Comparison of ENCODE assay signal across 31 cellular contexts in the genomic region with DNA sequence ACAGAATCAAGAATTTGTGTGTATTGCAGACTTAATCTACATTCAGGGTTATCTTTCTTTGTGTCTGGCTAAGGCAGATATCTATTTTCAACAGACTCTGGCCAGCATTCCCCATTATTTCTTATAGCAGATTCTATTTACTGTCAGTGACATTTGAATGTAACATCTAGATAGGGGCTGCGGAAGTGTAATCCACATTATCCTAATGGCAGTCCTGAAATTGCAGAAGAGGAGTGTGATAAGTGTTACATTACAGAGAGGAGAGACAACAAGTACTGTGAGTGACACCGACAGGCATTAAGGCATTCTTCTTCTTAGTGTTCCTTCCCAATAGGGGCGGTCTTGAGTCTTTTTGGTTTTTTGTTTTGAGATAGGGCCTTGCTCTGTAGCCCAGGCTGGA.
"Had no signal": no experiment of that assay in that cellular context is flagged by ENCODE, and none has a peak within 500 bp of the region (broad histone marks: within the 10 kb centered on the region; RNA-seq: fewer than 3 reads in every experiment).

No MANE protein-coding gene starts in this region.

- ATAC-seq: activated CD8-positive, alpha-beta T cell treated with anti-CD3 and anti-CD28 coated beads for 36 hours; activated naive CD4-positive, alpha-beta T cell treated with anti-CD3 and anti-CD28 coated beads, Interleukin-2, amount 50 U/mL, for 72 hours; activated T-cell treated with anti-CD3 and anti-CD28 coated beads, Interleukin-2, amount 50 U/mL, for 4 hours; activated T-cell treated with anti-CD3 and anti-CD28 coated beads, Interleukin-2, amount 50 U/mL, for 72 hours; activated T-helper 17 cell treated with anti-CD3 and anti-CD28 coated beads, Interleukin-2, amount 50 U/mL, for 72 hours; body of pancreas had no signal

- H3K36me3 ChIP-seq: adrenal gland, brain microvascular endothelial cell, breast epithelium had no signal

- H3K27ac ChIP-seq: adrenal gland, body of pancreas, brain microvascular endothelial cell, breast epithelium, VCaP had no signal

- H3K9me3 ChIP-seq: adrenal gland, body of pancreas, breast epithelium had no signal

- H3K4me1 ChIP-seq: adrenal gland, body of pancreas, breast epithelium had no signal

- H3K27me3 ChIP-seq: adrenal gland, body of pancreas, brain microvascular endothelial cell, breast epithelium had no signal

- H3K4me3 ChIP-seq: adrenal gland, body of pancreas, breast epithelium had no signal

- DNase-seq: activated B cell treated with CpG ODN at 0.5 μM for 24 hours; activated CD4-positive, alpha-beta memory T cell treated with anti-CD3 and anti-CD28 coated beads for 36 hours; activated CD4-positive, alpha-beta T cell treated with anti-CD3 and anti-CD28 coated beads for 4 hours; activated CD4-positive, alpha-beta T cell treated with anti-CD3 and anti-CD28 coated beads, Interleukin-2, amount 10 ng/mL, durations not matched to agents 24 days and 14 days; activated CD4-positive, alpha-beta T cell treated with anti-CD3 and anti-CD28 coated beads, Interleukin-2, amount 50 U/mL, for 1 hour; activated CD4-positive, alpha-beta T cell treated with anti-CD3 and anti-CD28 coated beads, Interleukin-2, amount 50 U/mL, for 4 hours; activated CD4-positive, CD25-positive, alpha-beta regulatory T cell treated with anti-CD3 and anti-CD28 coated beads, Interleukin-2, amount 50 U/mL, for 72 hours; activated CD8-positive, alpha-beta memory T cell treated with anti-CD3 and anti-CD28 coated beads, Interleukin-2, amount 50 U/mL, for 4 hours; activated CD8-positive, alpha-beta T cell treated with anti-CD3 and anti-CD28 coated beads for 36 hours; activated effector memory CD4-positive, alpha-beta T cell treated with anti-CD3 and anti-CD28 coated beads, Interleukin-2, amount 50 U/mL, for 16 hours; activated gamma-delta T cell treated with Interleukin-2 at 50 U/mL for 16 hours; activated naive CD4-positive, alpha-beta T cell; activated naive CD4-positive, alpha-beta T cell treated with anti-CD3 and anti-CD28 coated beads for 36 hours; activated naive CD4-positive, alpha-beta T cell treated with anti-CD3 and anti-CD28 coated beads, Interleukin-2, amount 50 U/mL, for 16 hours; activated naive CD8-positive, alpha-beta T cell treated with anti-CD3 and anti-CD28 coated beads for 36 hours; activated T-cell treated with anti-CD3 and anti-CD28 coated beads for 4 hours; activated T-cell treated with anti-CD3 and anti-CD28 coated beads, Interleukin-2, amount 50 U/mL, for 1 hour; activated T-cell treated with anti-CD3 and anti-CD28 coated beads, Interleukin-2, amount 50 U/mL, for 4 hours; activated T-cell treated with anti-CD3 and anti-CD28 coated beads, Interleukin-2, amount 50 U/mL, for 72 hours; adrenal gland; amniotic stem cell; aorta; body of pancreas; brain microvascular endothelial cell; central memory CD4-positive, alpha-beta T cell; T-helper 2 cell; T-helper 9 cell had no signal
